9 cellular contexts compared by ENCODE assay signal in the genomic region with DNA sequence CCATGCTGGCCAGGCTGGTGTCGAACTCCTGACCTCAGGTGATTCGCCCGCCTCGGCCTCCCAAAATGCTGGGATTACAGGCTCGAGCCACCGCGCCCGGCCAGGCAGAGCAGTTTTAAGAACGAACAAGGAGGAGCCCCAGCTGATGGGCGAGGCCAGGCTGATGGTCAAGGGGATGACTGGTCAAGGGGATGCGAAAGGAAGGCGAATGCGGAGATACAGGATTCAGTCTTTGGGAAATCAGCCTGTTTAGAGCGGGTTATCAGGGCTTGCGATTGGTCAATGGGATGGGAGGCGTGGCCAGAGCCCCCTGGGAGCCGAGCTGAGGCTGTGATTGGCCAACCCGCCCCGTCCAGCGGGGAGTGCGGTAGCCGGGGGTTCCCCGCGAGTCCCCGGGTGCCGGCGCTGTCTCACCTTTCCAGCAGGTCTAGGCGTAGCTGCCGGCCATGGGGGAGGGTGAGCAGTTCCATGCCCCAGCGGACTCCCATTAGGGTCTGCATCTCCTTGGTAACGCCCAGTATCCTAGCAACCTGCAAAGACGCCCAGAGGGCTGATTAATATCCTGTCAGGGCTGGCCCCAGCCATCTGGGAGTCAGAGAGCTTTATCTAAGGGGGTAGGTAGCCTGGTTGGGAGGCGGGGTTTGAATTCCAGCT. TPM values are rescaled to one million over a fixed set of nuclear protein-coding genes. Genes with fewer than 3 reads are reported as not detected.
DNase-seq lines count a peak whose midpoint lies in the region; ATAC-seq and TF ChIP-seq lines count a peak whose summit lies in the region.
"Had no signal": no experiment of that assay in that cellular context is flagged by ENCODE, and none has a peak within 500 bp of the region (broad histone marks: within the 10 kb centered on the region; RNA-seq: fewer than 3 reads in every experiment).

No MANE protein-coding gene starts in this region.

- no peak overlapping the region for H2BK120ac ChIP-seq in H9 (ENCODE audit: low read depth, low read length, poor library complexity, severe bottlenecking)

- H3K14ac ChIP-seq in H9 (ENCODE audit: insufficient read depth, low read length) = no peak overlapping the region

- H3K27ac ChIP-seq in H9 (ENCODE audit: insufficient read length, low read depth, low read length) = no peak overlapping the region
- peak overlapping the region in 1 of 4 donors; percentile 58 for H3K27ac ChIP-seq in sigmoid colon

- H3K9me3 Mint-ChIP-seq in H9 (no peaks in the 10 kb centered on the region), glutamatergic neuron (ENCODE audit: unreplicated experiment) (peaks cover 3% of the 10 kb centered on the region), osteocyte (ENCODE audit: unreplicated experiment) (no peaks in the 10 kb centered on the region)

- H3K4me1 Mint-ChIP-seq in H9 = peaks cover 4 to 17% of the 10 kb centered on the region in 2 experiments
- H3K4me1 Mint-ChIP-seq in glutamatergic neuron (ENCODE audit: low read depth, unreplicated experiment) = peaks cover 16% of the 10 kb centered on the region
- no peaks in the 10 kb centered on the region for H3K4me1 Mint-ChIP-seq in osteocyte (ENCODE audit: unreplicated experiment)

- H3K79me1 ChIP-seq in H9 (ENCODE audit: insufficient read depth, low read depth, low read length, poor library complexity, severe bottlenecking) = no peaks in the 10 kb centered on the region

- intact Hi-C loops in sigmoid colon (cut with DNase I) = no loop called here

- TF ChIP-seq CTCF in H9 (conservative IDR thresholded peaks at IDR 0.05) = no peak
- TF ChIP-seq CTCF in glutamatergic neuron (IDR thresholded peaks at IDR 0.05; ENCODE audit: partially characterized antibody, unreplicated experiment) = no peak
- no peak for TF ChIP-seq CTCF in sigmoid colon (IDR thresholded peaks at IDR 0.05)
- no peak for TF ChIP-seq CTCF in osteocyte (IDR thresholded peaks at IDR 0.05)

- peak overlapping the region; percentile 74 to 97 (median 89); a peak in 4 of 7 replicates for H3K27ac Mint-ChIP-seq in H9
- H3K27ac Mint-ChIP-seq in glutamatergic neuron (ENCODE audit: unreplicated experiment) = peak overlapping the region; percentile 90
- H3K27ac Mint-ChIP-seq in osteocyte (ENCODE audit: unreplicated experiment) = no peak overlapping the region

- H3T11ph ChIP-seq in H9 (ENCODE audit: low read length) = no peak overlapping the region

- H3K27me3 ChIP-seq in H9 (ENCODE audit: insufficient read depth, low read length) = no peaks in the 10 kb centered on the region
- H3K27me3 ChIP-seq in NT2/D1 (ENCODE audit: insufficient read depth, insufficient read length) = no peaks in the 10 kb centered on the region
- peaks cover 4 to 35% (median 23%) of the 10 kb centered on the region in 3 donors for H3K27me3 ChIP-seq in sigmoid colon

- no peak for ATAC-seq in HG02642 (IDR thresholded peaks at IDR 0.05; ENCODE audit: poor library complexity, unreplicated experiment)

- no peak for TF ChIP-seq POLR2A in sigmoid colon (IDR thresholded peaks at IDR 0.05)

- H4K91ac ChIP-seq in H9 (ENCODE audit: insufficient read length, low read depth, low read length) = no peak overlapping the region

- H3K4me3 ChIP-seq in NT2/D1 (ENCODE audit: insufficient read length, low read depth) = peak overlapping the region; percentile 30
- peak overlapping the region in 1 of 4 donors; percentile 12 for H3K4me3 ChIP-seq in sigmoid colon

- H2BK5ac ChIP-seq in H9 (ENCODE audit: insufficient read length, low read length) = no peak overlapping the region

- H3K27me3 Mint-ChIP-seq in H9 (ENCODE audit: low read depth) (peaks cover 14% of the 10 kb centered on the region), glutamatergic neuron (ENCODE audit: unreplicated experiment) (peaks cover 6% of the 10 kb centered on the region), osteocyte (ENCODE audit: unreplicated experiment) (no peaks in the 10 kb centered on the region)

- TF ChIP-seq EP300 in sigmoid colon (IDR thresholded peaks at IDR 0.05) = no peak

- H3K36me3 ChIP-seq in NT2/D1 (ENCODE audit: insufficient read depth, insufficient read length, low read length) (peaks cover 33% of the 10 kb centered on the region), sigmoid colon (no peaks in the 10 kb centered on the region)

- H2BK20ac ChIP-seq in H9 (ENCODE audit: low read depth, low read length, poor library complexity, severe bottlenecking) = no peak overlapping the region

- no peak overlapping the region for H3K4ac ChIP-seq in H9 (ENCODE audit: low read depth, low read length)

- no peaks in the 10 kb centered on the region for H4K20me1 ChIP-seq in H9 (ENCODE audit: control insufficient read depth, insufficient read depth, insufficient read length)

- peaks cover 7% of the 10 kb centered on the region for H3K23me2 ChIP-seq in H9 (ENCODE audit: insufficient read length, low read depth, low read length, poor library complexity, severe bottlenecking)

- H3K4me3 Mint-ChIP-seq in H9 = peak overlapping the region; percentile 73 to 91
- H3K4me3 Mint-ChIP-seq in glutamatergic neuron (ENCODE audit: unreplicated experiment) = peak overlapping the region; percentile 88
- H3K4me3 Mint-ChIP-seq in osteocyte (ENCODE audit: unreplicated experiment) = no peak overlapping the region

- no peak overlapping the region for H2BK15ac ChIP-seq in H9 (ENCODE audit: low read depth, low read length)

- H4K5ac ChIP-seq in H9 (ENCODE audit: insufficient read length, low read depth, low read length) = no peak overlapping the region

- H2AFZ ChIP-seq in H9 (ENCODE audit: low read length) = no peak overlapping the region

- H3K23ac ChIP-seq in H9 (ENCODE audit: insufficient read length, low read depth, low read length) = no peak overlapping the region

- no peak overlapping the region for H4K8ac ChIP-seq in H9 (replicated peaks; ENCODE audit: insufficient read length, low read depth, low read length)

- H3K18ac ChIP-seq in H9 (ENCODE audit: insufficient read length, low read depth, low read length) = no peak overlapping the region

- H2AK5ac ChIP-seq in H9 (ENCODE audit: insufficient read length, low read length) = no peak overlapping the region

- DNase-seq in H9 = peak; percentile 98
- peak; percentile 77 for DNase-seq in NT2/D1 (ENCODE audit: low read depth, low spot score)
- DNase-seq in glutamatergic neuron = peak; percentile 94
- DNase-seq in sigmoid colon = peak; percentile 80
- no peak for DNase-seq in effector CD8-positive, alpha-beta T cell (lab: John Stamatoyannopoulos, UW)
- DNase-seq in DMS79 (lab: John Stamatoyannopoulos, UW) = no peak
- no peak for DNase-seq in osteocyte (ENCODE audit: extremely low spot score, unreplicated experiment)

- H3K36me3 Mint-ChIP-seq in H9 (ENCODE audit: insufficient read depth in 1 of 3, low read depth in 3 of 3) (no peaks in the 10 kb centered on the region), glutamatergic neuron (ENCODE audit: unreplicated experiment) (peaks cover 5% of the 10 kb centered on the region), osteocyte (ENCODE audit: unreplicated experiment) (peaks cover 20% of the 10 kb centered on the region)

- H3K79me2 ChIP-seq in H9 (ENCODE audit: insufficient read depth, low read length) = no peaks in the 10 kb centered on the region

- H3K56ac ChIP-seq in H9 (ENCODE audit: insufficient read length, low read depth, low read length) = no peak overlapping the region

- WGBS in H9 (ENCODE audit: extremely low coverage, insufficient read length, low lambda C conversion rate) = no CpG with 5 or more reads among the region's 33 CpGs
- 26 to 63% methylated on average over 33 of the region's 33 CpGs for WGBS in sigmoid colon, 2 donors

- H2BK12ac ChIP-seq in H9 (ENCODE audit: insufficient read length, low read depth, low read length) = no peak overlapping the region

- H3K9me3 ChIP-seq in H9 (ENCODE audit: control insufficient read depth, low read depth, low read length) (no peaks in the 10 kb centered on the region), NT2/D1 (ENCODE audit: insufficient read depth, low read length) (no peaks in the 10 kb centered on the region), sigmoid colon (no peaks in the 10 kb centered on the region)

- H3K9ac ChIP-seq in H9 (ENCODE audit: extremely low read depth, insufficient read length, low read length) = peak overlapping the region; percentile 31
- peak overlapping the region; percentile 2 for H3K9ac ChIP-seq in NT2/D1 (ENCODE audit: insufficient read length, low read depth)

- peak overlapping the region; percentile 75 for H3K4me2 ChIP-seq in H9 (ENCODE audit: insufficient read depth, insufficient read length, low read length)

- no peaks in the 10 kb centered on the region for H3K4me1 ChIP-seq in H9 (ENCODE audit: insufficient read depth, low read length)
- peaks cover 12% of the 10 kb centered on the region for H3K4me1 ChIP-seq in NT2/D1 (ENCODE audit: insufficient read depth, insufficient read length)
- H3K4me1 ChIP-seq in sigmoid colon = peaks cover 0 to 15% (median 10%) of the 10 kb centered on the region in 4 donors

RNA-seq across cellular contexts. Expression of a gene that starts 7.5 kb away (rescaled TPM):
- total RNA-seq in H9 (2021) (13.2 and 16.3 TPM in 2 replicates), glutamatergic neuron (ENCODE audit: unreplicated experiment) (27.5 TPM), sigmoid colon (10 to 100 TPM in 1 of 4 donors, 1 to 10 TPM in 3; 6.1 to 10.4 (median 7.9) TPM), osteocyte (9.3 and 11.5 TPM in 2 replicates)
- 10 to 100 TPM; 12.6 to 26.4 (median 15.7) TPM for polyA plus RNA-seq in sigmoid colon

RNA-seq across cellular contexts. Expression of a gene that starts 26.7 kb away (rescaled TPM):
- total RNA-seq in H9 (2021) (not detected in 2 replicates), glutamatergic neuron (ENCODE audit: unreplicated experiment) (not detected), sigmoid colon (not detected), osteocyte (not detected in 2 replicates)
- under 1 TPM in 1 of 3 donors, not detected in 2; 0.15 TPM for polyA plus RNA-seq in sigmoid colon
- total RNA-seq: myocyte had no signal

RNA-seq across cellular contexts. Expression of a gene that starts 27.1 kb away (rescaled TPM):
- total RNA-seq in H9 (2021) = 10.6 and 10.9 TPM in 2 replicates
- total RNA-seq in glutamatergic neuron (ENCODE audit: unreplicated experiment) = 10.1 TPM
- 10 to 100 TPM in 3 of 4 donors, 1 to 10 TPM in 1; 8.9 to 25.8 (median 19.4) TPM for total RNA-seq in sigmoid colon
- polyA plus RNA-seq in sigmoid colon = 10 to 100 TPM in 2 of 3 donors, 1 to 10 TPM in 1; 9.6 to 18.6 (median 10.4) TPM
- total RNA-seq in osteocyte = 10.6 and 10.7 TPM in 2 replicates

RNA-seq across cellular contexts. Expression of a gene that starts 35.8 kb away (rescaled TPM):
- total RNA-seq in H9 (2021) = 0.15 and 0.22 TPM in 2 replicates
- total RNA-seq in glutamatergic neuron (ENCODE audit: unreplicated experiment) = 0.61 TPM
- total RNA-seq in sigmoid colon = not detected
- under 1 TPM in 1 of 3 donors, not detected in 2; 0.12 TPM for polyA plus RNA-seq in sigmoid colon
- 0.24 TPM in 1 of 2 replicates, not detected in the other for total RNA-seq in osteocyte

RNA-seq across cellular contexts. Expression of a gene that starts 35.9 kb away (rescaled TPM):
- 1.3 and 1.7 TPM in 2 replicates for total RNA-seq in H9 (2021)
- 71.7 TPM for total RNA-seq in glutamatergic neuron (ENCODE audit: unreplicated experiment)
- 1 to 10 TPM; 3.1 to 7.2 (median 4.9) TPM for total RNA-seq in sigmoid colon
- polyA plus RNA-seq in sigmoid colon = 10 to 100 TPM in 1 of 3 donors, 1 to 10 TPM in 2; 1.4 to 11.3 (median 6.6) TPM
- 19.3 and 20.4 TPM in 2 replicates for total RNA-seq in osteocyte

Comparison
In these comparisons a context has a peak if more than half of its experiments do, and no peak if none do; other contexts are left out.
1. DNase-seq: peak in H9 (single experiment), NT2/D1 (single experiment), glutamatergic neuron (single experiment) and sigmoid colon (single experiment); none in effector CD8-positive, alpha-beta T cell (single experiment), DMS79 (single experiment) and osteocyte (single experiment).